Comparison of ENCODE assay signal across 26 cellular contexts in genomic region chr22:42410708-42411107, GRCh38.
"Had no signal": no experiment of that assay in that cellular context is flagged by ENCODE, and none has a peak within 500 bp of the region (broad histone marks: within the 10 kb centered on the region; RNA-seq: fewer than 3 reads in every experiment).

No MANE protein-coding gene starts in this region.

- H3K9me3 Mint-ChIP-seq: activated CD4-positive, alpha-beta T cell treated with anti-CD3 and anti-CD28 coated beads, Interleukin-2, amount 10 ng/mL, durations not matched to agents 24 days and 14 days; activated naive CD4-positive, alpha-beta T cell treated with anti-CD3 and anti-CD28 coated beads, Interleukin-2, amount 50 U/mL, for 24 hours; activated T-cell treated with anti-CD3 and anti-CD28 coated beads, Interleukin-2, amount 50 U/mL, for 24 hours; activated T-helper 1 cell treated with anti-CD3 and anti-CD28 coated beads, Interleukin-12 subunit alpha, Interleukin-12 subunit beta, Interleukin-2, Interleukin-4 antibody, amounts not matched to agents 30 ng/mL and 10 ng/mL and 1 ng/mL, durations not matched to agents 14 hours and 24 hours and 36 hours; WTC11 had no signal

- H3K27ac Mint-ChIP-seq: activated CD4-positive, alpha-beta T cell treated with anti-CD3 and anti-CD28 coated beads, Interleukin-2, amount 10 ng/mL, durations not matched to agents 24 days and 14 days; activated CD8-positive, alpha-beta memory T cell treated with anti-CD3 and anti-CD28 coated beads, Interleukin-2, amount 10 ng/mL, durations not matched to agents 7 days and 5 days; activated naive CD4-positive, alpha-beta T cell treated with anti-CD3 and anti-CD28 coated beads, Interleukin-2, amount 50 U/mL, for 24 hours; activated T-cell treated with anti-CD3 and anti-CD28 coated beads, Interleukin-2, amount 50 U/mL, for 24 hours; activated T-helper 1 cell treated with anti-CD3 and anti-CD28 coated beads, Interleukin-12 subunit alpha, Interleukin-12 subunit beta, Interleukin-2, Interleukin-4 antibody, amounts not matched to agents 30 ng/mL and 10 ng/mL and 1 ng/mL, durations not matched to agents 14 hours and 24 hours and 36 hours; T-helper 17 cell had no signal

- H3K4me1 ChIP-seq: breast epithelium, Peyer's patch had no signal

- H3K4me3 ChIP-seq: breast epithelium, MG63, Peyer's patch had no signal

- H3K9me3 ChIP-seq: breast epithelium, MG63, Peyer's patch had no signal

- H3K36me3 ChIP-seq: breast epithelium, MG63, Peyer's patch had no signal

- DNase-seq: activated CD4-positive, alpha-beta T cell treated with anti-CD3 and anti-CD28 coated beads for 1 hour; activated CD4-positive, alpha-beta T cell treated with anti-CD3 and anti-CD28 coated beads, Interleukin-2, amount 10 ng/mL, durations not matched to agents 24 days and 14 days; activated CD4-positive, alpha-beta T cell treated with anti-CD3 and anti-CD28 coated beads, Interleukin-2, amount 50 U/mL, for 48 hours; activated CD8-positive, alpha-beta memory T cell treated with anti-CD3 and anti-CD28 coated beads, Interleukin-2, amount 10 ng/mL, durations not matched to agents 7 days and 5 days; activated effector memory CD4-positive, alpha-beta T cell treated with Interleukin-2 at 50 U/mL for 16 hours; activated naive CD4-positive, alpha-beta T cell; activated T-cell treated with anti-CD3 and anti-CD28 coated beads, Interleukin-2, amount 50 U/mL, for 24 hours; aorta; caudate nucleus; MG63; MV-4-11; NCI-H1092 treated with DMSO at 0.1 percent for 48 hours; NCI-H1436 treated with DMSO at 0.1 percent for 48 hours; NCI-H2029 treated with DMSO at 0.1 percent for 48 hours; NCI-H226; NCI-H510A; NCI-H526 treated with DMSO at 0.1 percent for 48 hours; NCI-H82; Peyer's patch; SIG-M5; T-helper 17 cell; T-helper 9 cell had no signal

- H3K27me3 ChIP-seq: breast epithelium, MG63, Peyer's patch had no signal

- H3K27ac ChIP-seq: breast epithelium, Peyer's patch had no signal

- ATAC-seq: activated CD8-positive, alpha-beta memory T cell treated with anti-CD3 and anti-CD28 coated beads, Interleukin-2, amount 10 ng/mL, durations not matched to agents 7 days and 5 days; T-helper 17 cell; WTC11 had no signal

- H3K4me1 Mint-ChIP-seq: activated CD4-positive, alpha-beta T cell treated with anti-CD3 and anti-CD28 coated beads, Interleukin-2, amount 10 ng/mL, durations not matched to agents 24 days and 14 days; activated CD8-positive, alpha-beta memory T cell treated with anti-CD3 and anti-CD28 coated beads, Interleukin-2, amount 10 ng/mL, durations not matched to agents 7 days and 5 days; activated naive CD4-positive, alpha-beta T cell treated with anti-CD3 and anti-CD28 coated beads, Interleukin-2, amount 50 U/mL, for 24 hours; T-helper 17 cell had no signal

- H3K36me3 Mint-ChIP-seq: activated CD8-positive, alpha-beta memory T cell treated with anti-CD3 and anti-CD28 coated beads, Interleukin-2, amount 10 ng/mL, durations not matched to agents 7 days and 5 days; activated naive CD4-positive, alpha-beta T cell treated with anti-CD3 and anti-CD28 coated beads, Interleukin-2, amount 50 U/mL, for 24 hours; WTC11 had no signal

- H3K27me3 Mint-ChIP-seq: activated CD4-positive, alpha-beta T cell treated with anti-CD3 and anti-CD28 coated beads, Interleukin-2, amount 10 ng/mL, durations not matched to agents 24 days and 14 days; activated CD8-positive, alpha-beta memory T cell treated with anti-CD3 and anti-CD28 coated beads, Interleukin-2, amount 10 ng/mL, durations not matched to agents 7 days and 5 days; activated naive CD4-positive, alpha-beta T cell treated with anti-CD3 and anti-CD28 coated beads, Interleukin-2, amount 50 U/mL, for 24 hours; activated T-cell treated with anti-CD3 and anti-CD28 coated beads, Interleukin-2, amount 50 U/mL, for 24 hours; T-helper 17 cell had no signal

- H3K4me3 Mint-ChIP-seq: activated CD4-positive, alpha-beta T cell treated with anti-CD3 and anti-CD28 coated beads, Interleukin-2, amount 10 ng/mL, durations not matched to agents 24 days and 14 days; activated CD8-positive, alpha-beta memory T cell treated with anti-CD3 and anti-CD28 coated beads, Interleukin-2, amount 10 ng/mL, durations not matched to agents 7 days and 5 days; activated naive CD4-positive, alpha-beta T cell treated with anti-CD3 and anti-CD28 coated beads, Interleukin-2, amount 50 U/mL, for 24 hours; activated T-cell treated with anti-CD3 and anti-CD28 coated beads, Interleukin-2, amount 50 U/mL, for 24 hours; activated T-helper 1 cell treated with anti-CD3 and anti-CD28 coated beads, Interleukin-12 subunit alpha, Interleukin-12 subunit beta, Interleukin-2, Interleukin-4 antibody, amounts not matched to agents 30 ng/mL and 10 ng/mL and 1 ng/mL, durations not matched to agents 14 hours and 24 hours and 36 hours; T-helper 17 cell; WTC11 had no signal
